In genomic region chr14:100674428-100674827, GRCh38 we compare ENCODE assay signal across 21 cellular contexts. TPM values are rescaled to one million over a fixed set of nuclear protein-coding genes. Genes with fewer than 3 reads are reported as not detected.
DNase-seq lines count a peak whose midpoint lies in the region; ATAC-seq and TF ChIP-seq lines count a peak whose summit lies in the region.
"Had no signal": no experiment of that assay in that cellular context is flagged by ENCODE, and none has a peak within 500 bp of the region (broad histone marks: within the 10 kb centered on the region; RNA-seq: fewer than 3 reads in every experiment).

No MANE protein-coding gene starts in this region.

- H2AFZ ChIP-seq in GM23338, result no peak overlapping the region
- H2AFZ ChIP-seq in Loucy (ENCODE audit: low read length), result no peak overlapping the region

- TF ChIP-seq CTCF in GM23338 (conservative IDR thresholded peaks at IDR 0.05; ENCODE audit: low read depth in 2 of 2), result no peak
- TF ChIP-seq CTCF in Loucy (conservative IDR thresholded peaks at IDR 0.05; ENCODE audit: low read length), result no peak
- no peak for TF ChIP-seq CTCF in brain (conservative IDR thresholded peaks at IDR 0.05)
- TF ChIP-seq CTCF in nephron progenitor cell (IDR thresholded peaks at IDR 0.05), result no peak

- H3K9ac ChIP-seq in Loucy (ENCODE audit: low read depth, low read length, poor library complexity, severe bottlenecking), result peak overlapping the region; percentile 63
- H3K9ac ChIP-seq: KMS-11, SK-N-SH had no signal

- peaks cover 18% of the 10 kb centered on the region for H3K27me3 Mint-ChIP-seq in GM23338 (ENCODE audit: insufficient read depth, low read depth, poor library complexity)
- H3K27me3 Mint-ChIP-seq in brain, result peaks cover 8% of the 10 kb centered on the region
- H3K27me3 Mint-ChIP-seq in nephron progenitor cell (ENCODE audit: low read depth, poor library complexity), result peaks cover 14% of the 10 kb centered on the region
- H3K27me3 Mint-ChIP-seq in activated CD4-positive, alpha-beta memory T cell treated with anti-CD3 and anti-CD28 coated beads for 36 hours, result peaks cover 34% of the 10 kb centered on the region

- intact Hi-C loops in activated CD4-positive, alpha-beta memory T cell treated with anti-CD3 and anti-CD28 coated beads for 36 hours (cut with micrococcal nuclease), result no loop called here

- CTCF ChIA-PET in activated CD4-positive, alpha-beta memory T cell treated with anti-CD3 and anti-CD28 coated beads for 36 hours (lab: Charles Lee), result interaction anchor here (0.7 kb wide), 1 partner anchor 28 kb away, joined by 3 read pairs; no protein-coding TSS in a partner anchor

- no peak overlapping the region for H3K27ac Mint-ChIP-seq in GM23338
- peak overlapping the region; percentile 86 to 98 (median 87) for H3K27ac Mint-ChIP-seq in brain
- no peak overlapping the region for H3K27ac Mint-ChIP-seq in nephron progenitor cell
- no peak overlapping the region for H3K27ac Mint-ChIP-seq in activated CD4-positive, alpha-beta memory T cell treated with anti-CD3 and anti-CD28 coated beads for 36 hours
- H3K27ac Mint-ChIP-seq: CD4-positive, CD25-positive, alpha-beta regulatory T cell; H9 had no signal

- no peak for DNase-seq in GM23338 (ENCODE audit: low spot score)
- no peak for DNase-seq in nephron progenitor cell
- no peak for DNase-seq in OCI-M2 (lab: John Stamatoyannopoulos, UW; ENCODE audit: unreplicated experiment)
- DNase-seq in activated CD4-positive, alpha-beta memory T cell treated with anti-CD3 and anti-CD28 coated beads for 36 hours, result no peak
- no peak for DNase-seq in superior temporal gyrus (ENCODE audit: extremely low spot score)
- DNase-seq: CD4-positive, CD25-positive, alpha-beta regulatory T cell; DMS79; H9; IMR-90; NCI-H1694; NCI-H2171 treated with DMSO at 0.1 percent for 48 hours; NCI-H526 treated with DMSO at 0.1 percent for 48 hours; NK-92 treated with Interleukin-12 subunit alpha and Interleukin-12 subunit beta, amount 100 ng/mL, for 24 hours; SIG-M5 had no signal

- H3K4me3 ChIP-seq in GM23338, result no peak overlapping the region
- H3K4me3 ChIP-seq in Loucy (ENCODE audit: low read length, poor library complexity, severe bottlenecking), result no peak overlapping the region

- no peaks in the 10 kb centered on the region for H4K20me1 ChIP-seq in GM23338 (replicated peaks; ENCODE audit: insufficient read depth)
- no peaks in the 10 kb centered on the region for H4K20me1 ChIP-seq in Loucy (ENCODE audit: insufficient read depth, low read length, poor library complexity, severe bottlenecking)

- H3K4me1 Mint-ChIP-seq in GM23338 (peaks cover 28% of the 10 kb centered on the region), brain (peaks cover 96% of the 10 kb centered on the region), nephron progenitor cell (peaks cover 85% of the 10 kb centered on the region)
- peaks cover 2% of the 10 kb centered on the region for H3K4me1 Mint-ChIP-seq in activated CD4-positive, alpha-beta memory T cell treated with anti-CD3 and anti-CD28 coated beads for 36 hours (ENCODE audit: low read depth)

- H3K9me3 Mint-ChIP-seq in GM23338 (peaks cover 5% of the 10 kb centered on the region; the same call in 2 of the 3 replicates), brain (peaks cover 0 to 15% (median 0%) of the 10 kb centered on the region in 5 experiments), nephron progenitor cell (no peaks in the 10 kb centered on the region)
- no peaks in the 10 kb centered on the region for H3K9me3 Mint-ChIP-seq in activated CD4-positive, alpha-beta memory T cell treated with anti-CD3 and anti-CD28 coated beads for 36 hours
- H3K9me3 Mint-ChIP-seq: CD4-positive, CD25-positive, alpha-beta regulatory T cell had no signal

- H3K36me3 Mint-ChIP-seq in GM23338 (ENCODE audit: low read depth) (no peaks in the 10 kb centered on the region; the same call in 2 of the 3 replicates), brain (no peaks in the 10 kb centered on the region), nephron progenitor cell (ENCODE audit: low read depth) (no peaks in the 10 kb centered on the region)
- H3K36me3 Mint-ChIP-seq in activated CD4-positive, alpha-beta memory T cell treated with anti-CD3 and anti-CD28 coated beads for 36 hours, result no peaks in the 10 kb centered on the region
- H3K36me3 Mint-ChIP-seq: CD4-positive, CD25-positive, alpha-beta regulatory T cell had no signal

- H3K4me2 ChIP-seq in GM23338 (no peak overlapping the region), Loucy (ENCODE audit: low read depth, low read length, poor library complexity, severe bottlenecking) (no peak overlapping the region)
- H3K4me2 ChIP-seq: KMS-11, SK-N-SH had no signal

- POLR2A ChIA-PET in activated CD4-positive, alpha-beta memory T cell treated with anti-CD3 and anti-CD28 coated beads for 36 hours (lab: Charles Lee), result no interaction called here

- H3K79me2 ChIP-seq in GM23338 (replicated peaks; ENCODE audit: insufficient read depth) (no peaks in the 10 kb centered on the region), Loucy (ENCODE audit: insufficient read depth, low read length) (no peaks in the 10 kb centered on the region)

- H3K27me3 ChIP-seq in GM23338 (ENCODE audit: insufficient read depth) (0 out of 2 replicates have a peak, but pooled peaks cover 6% of the 10 kb centered on the region), Loucy (ENCODE audit: insufficient read depth, low read length, poor library complexity, severe bottlenecking) (no peaks in the 10 kb centered on the region)

- H3K9me3 ChIP-seq in Loucy (ENCODE audit: insufficient read depth, low read depth, low read length), result no peaks in the 10 kb centered on the region
- H3K9me3 ChIP-seq: SK-N-SH had no signal

- ATAC-seq in GM23338 (0 out of 3 replicates have a peak, but pooled peaks have one; percentile 5), GM18858 (IDR thresholded peaks at IDR 0.05; ENCODE audit: unreplicated experiment) (no peak)

- H3K4me3 Mint-ChIP-seq in GM23338, result no peak overlapping the region
- peak overlapping the region in 2 of 5 experiments; percentile 12 to 43 for H3K4me3 Mint-ChIP-seq in brain
- H3K4me3 Mint-ChIP-seq in nephron progenitor cell, result peak overlapping the region; percentile 41
- no peak overlapping the region for H3K4me3 Mint-ChIP-seq in activated CD4-positive, alpha-beta memory T cell treated with anti-CD3 and anti-CD28 coated beads for 36 hours
- H3K4me3 Mint-ChIP-seq: CD4-positive, CD25-positive, alpha-beta regulatory T cell had no signal

- no peak overlapping the region for H3K27ac ChIP-seq in GM23338 (ENCODE audit: low read depth)
- H3K27ac ChIP-seq: KMS-11 had no signal

- no peaks in the 10 kb centered on the region for H3K36me3 ChIP-seq in GM23338 (ENCODE audit: insufficient read depth)
- H3K36me3 ChIP-seq in Loucy (ENCODE audit: insufficient read depth, low read length), result no peaks in the 10 kb centered on the region

- no peaks in the 10 kb centered on the region for H3F3A ChIP-seq in GM23338 (replicated peaks; ENCODE audit: low read depth)
- no peaks in the 10 kb centered on the region for H3F3A ChIP-seq in Loucy (ENCODE audit: low read depth)

- H3K9me2 ChIP-seq in GM23338 (ENCODE audit: insufficient read depth) (no peaks in the 10 kb centered on the region), Loucy (replicated peaks; ENCODE audit: low read depth, low read length) (no peaks in the 10 kb centered on the region)
- H3K9me2 ChIP-seq: SK-N-SH had no signal

- no peaks in the 10 kb centered on the region for H3K4me1 ChIP-seq in GM23338 (ENCODE audit: insufficient read depth)
- peaks cover 74% of the 10 kb centered on the region for H3K4me1 ChIP-seq in Loucy (ENCODE audit: insufficient read depth, low read length, poor library complexity, severe bottlenecking)

TF ChIP-seq in GM23338, 12 proteins besides CTCF, POLR2A, EP300 and RAD21 (continues in another document):
- TF ChIP-seq EZH2 (IDR thresholded peaks at IDR 0.05; ENCODE audit: low read depth, unreplicated experiment), result no peak

RNA-seq across cellular contexts. Expression of gene DLK1, which starts 52.3 kb away (rescaled TPM):
- 0.54 and 1.1 TPM in 2 replicates for total RNA-seq in GM23338 (2014; rRNA removed; shearing (Covaris generic))
- polyA plus RNA-seq in GM23338 (2016; fragmentation: Nextera tagmentation; extraction: Ambion mirVana), result 0.70 and 1.2 TPM in 2 replicates
- 233 TPM for polyA plus RNA-seq in brain (ENCODE audit: insufficient read depth, low read depth, low replicate concordance)
- total RNA-seq in activated CD4-positive, alpha-beta memory T cell treated with anti-CD3 and anti-CD28 coated beads for 36 hours, result not detected
- total RNA-seq: CD4-positive, CD25-positive, alpha-beta regulatory T cell; HT1080 had no signal
- polyA plus RNA-seq: BJ; CD4-positive, CD25-positive, alpha-beta regulatory T cell had no signal

Comparison
In these comparisons a context has a peak if more than half of its experiments do, and no peak if none do; other contexts are left out.
1. H3K27ac Mint-ChIP-seq: peak in brain (5 of 5); none in GM23338 (single experiment), nephron progenitor cell (single experiment) and activated CD4-positive, alpha-beta memory T cell treated with anti-CD3 and anti-CD28 coated beads for 36 hours (single experiment).